8 cellular contexts compared by ENCODE assay signal in the genomic region with DNA sequence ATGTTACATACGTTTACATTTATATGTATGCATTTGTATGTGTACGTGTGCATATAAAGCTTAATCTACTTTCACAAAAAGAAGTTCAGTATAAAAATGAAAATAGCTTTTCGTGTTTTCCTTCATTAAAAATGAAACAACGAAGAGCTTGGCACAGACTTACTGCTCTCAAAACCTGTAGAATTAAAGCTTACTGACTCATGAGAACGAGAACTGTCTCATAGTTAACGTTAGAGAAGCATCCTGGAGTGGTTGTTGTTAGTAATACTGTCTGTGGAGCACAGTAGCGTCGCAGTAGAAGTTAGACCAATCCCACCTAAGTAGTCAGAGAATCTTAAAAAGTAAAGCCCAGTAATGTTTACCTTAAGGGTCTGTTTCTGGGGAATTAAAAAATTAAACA.
A peak's percentile ranks its signal among the peaks of the same experiment; 100 is the strongest.
DNase-seq lines count a peak whose midpoint lies in the region; ATAC-seq and TF ChIP-seq lines count a peak whose summit lies in the region.

No MANE protein-coding gene starts in this region.

- H3F3A ChIP-seq in MM.1S (ENCODE audit: insufficient read depth, low read length), result peaks cover 41% of the 10 kb centered on the region

- H3K27ac ChIP-seq in MM.1S (ENCODE audit: low read length) (peak overlapping the region; percentile 98; the same call in 1 of the 2 replicates), muscle layer of colon (ENCODE audit: low read depth, low read length) (peak overlapping the region; percentile 95)

- H3K9ac ChIP-seq in MM.1S (ENCODE audit: low read length) (peak overlapping the region; percentile 94), muscle layer of colon (ENCODE audit: low read length) (peak overlapping the region; percentile 99)

- no peaks in the 10 kb centered on the region for H3K27me3 ChIP-seq in MM.1S (replicated peaks; ENCODE audit: insufficient read depth, low read length)
- H3K27me3 ChIP-seq in muscle layer of colon (ENCODE audit: control insufficient read depth in 1 of 2, insufficient read depth in 2 of 2, low read length in 2 of 2), result no peaks in the 10 kb centered on the region

- H3K79me2 ChIP-seq in MM.1S (ENCODE audit: low read length), result peaks cover 58% of the 10 kb centered on the region

- H4K20me1 ChIP-seq in MM.1S (ENCODE audit: insufficient read depth, low read length), result 0 out of 2 replicates have a peak, but pooled peaks cover 4% of the 10 kb centered on the region

- H2AFZ ChIP-seq in MM.1S (ENCODE audit: low read length), result no peak overlapping the region

- no peak for TF ChIP-seq CTCF in MM.1S (IDR thresholded peaks at IDR 0.05; ENCODE audit: low read length)

- H3K9me3 ChIP-seq in MM.1S (replicated peaks; ENCODE audit: insufficient read depth, low read length) (no peaks in the 10 kb centered on the region), muscle layer of colon (ENCODE audit: low read length) (no peaks in the 10 kb centered on the region)

- H3K9me2 ChIP-seq in MM.1S (replicated peaks; ENCODE audit: insufficient read depth, low read length), result no peaks in the 10 kb centered on the region

- peaks cover 12% of the 10 kb centered on the region; the same call in 1 of the 2 replicates for H3K4me1 ChIP-seq in MM.1S (ENCODE audit: low read length)
- H3K4me1 ChIP-seq in muscle layer of colon (ENCODE audit: insufficient read depth, low read length), result peaks cover 43% of the 10 kb centered on the region

- H3K4me3 ChIP-seq in MM.1S (ENCODE audit: low read length) (peak overlapping the region; percentile 84), muscle layer of colon (ENCODE audit: low read depth in 1 of 2, low read length in 2 of 2) (peak overlapping the region in 1 of 2 donors; percentile 97)

- H3K4me2 ChIP-seq in MM.1S (ENCODE audit: low read depth, low read length), result peak overlapping the region; percentile 60

- ATAC-seq in GM21390 (IDR thresholded peaks at IDR 0.05; ENCODE audit: unreplicated experiment) (no peak), HG03045 (IDR thresholded peaks at IDR 0.05; ENCODE audit: unreplicated experiment) (no peak), HG02642 (IDR thresholded peaks at IDR 0.05; ENCODE audit: poor library complexity, unreplicated experiment) (no peak)

- peak; percentile 42 for DNase-seq in EL
- peak; percentile 15 for DNase-seq in MM.1S
- peak; percentile 7 for DNase-seq in cerebellar cortex (ENCODE audit: low spot score)
- no peak for DNase-seq in NCI-H1105 treated with DMSO at 0.1 percent for 48 hours (lab: John Stamatoyannopoulos, UW)

- no peaks in the 10 kb centered on the region; the same call in 1 of the 2 replicates for H3K36me3 ChIP-seq in MM.1S (replicated peaks; ENCODE audit: insufficient read depth, low read length)
- H3K36me3 ChIP-seq in muscle layer of colon (ENCODE audit: insufficient read depth, low read length), result no peaks in the 10 kb centered on the region
